In the genomic region with DNA sequence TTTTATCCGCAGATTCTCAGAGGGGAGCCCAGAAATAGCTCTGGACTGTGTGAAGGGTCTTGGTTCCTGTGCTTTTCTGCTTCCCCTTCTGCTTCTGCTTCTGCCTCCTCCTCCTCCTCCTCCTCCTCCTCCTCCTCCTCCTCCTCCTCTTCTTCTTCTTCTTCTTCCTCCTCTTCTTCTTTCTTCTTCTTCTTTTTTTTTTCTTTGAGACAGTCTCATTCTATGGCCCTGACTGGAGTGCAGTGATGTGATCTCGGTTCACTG, we compare ENCODE assay signal across 2 cellular contexts.
TF ChIP-seq lines count a peak whose summit lies in the region.

No MANE protein-coding gene starts in this region.

TF ChIP-seq in A549, 52 proteins besides CTCF, POLR2A, EP300 and RAD21:
- TF ChIP-seq, protein P1, sequence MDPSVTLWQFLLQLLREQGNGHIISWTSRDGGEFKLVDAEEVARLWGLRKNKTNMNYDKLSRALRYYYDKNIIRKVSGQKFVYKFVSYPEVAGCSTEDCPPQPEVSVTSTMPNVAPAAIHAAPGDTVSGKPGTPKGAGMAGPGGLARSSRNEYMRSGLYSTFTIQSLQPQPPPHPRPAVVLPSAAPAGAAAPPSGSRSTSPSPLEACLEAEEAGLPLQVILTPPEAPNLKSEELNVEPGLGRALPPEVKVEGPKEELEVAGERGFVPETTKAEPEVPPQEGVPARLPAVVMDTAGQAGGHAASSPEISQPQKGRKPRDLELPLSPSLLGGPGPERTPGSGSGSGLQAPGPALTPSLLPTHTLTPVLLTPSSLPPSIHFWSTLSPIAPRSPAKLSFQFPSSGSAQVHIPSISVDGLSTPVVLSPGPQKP (IDR thresholded peaks at IDR 0.05; ENCODE audit: low read depth, low read length) = no peak
- TF ChIP-seq HOXB5 (CRISPR knock-in tag; IDR thresholded peaks at IDR 0.05) (no peak), MAFK (IDR thresholded peaks at IDR 0.05; ENCODE audit: partially characterized antibody) (no peak), NFE2L2 (conservative IDR thresholded peaks at IDR 0.05; ENCODE audit: low read length) (no peak), HOXB13 (CRISPR knock-in tag; IDR thresholded peaks at IDR 0.05; ENCODE audit: low read depth) (no peak), CHD2 (IDR thresholded peaks at IDR 0.05; ENCODE audit: low read length, partially characterized antibody) (no peak), ZC3H11A (IDR thresholded peaks at IDR 0.05) (no peak), ZSCAN20 (CRISPR knock-in tag; IDR thresholded peaks at IDR 0.05) (no peak), CBX8 (IDR thresholded peaks at IDR 0.05) (no peak)
- TF ChIP-seq, protein P2, sequence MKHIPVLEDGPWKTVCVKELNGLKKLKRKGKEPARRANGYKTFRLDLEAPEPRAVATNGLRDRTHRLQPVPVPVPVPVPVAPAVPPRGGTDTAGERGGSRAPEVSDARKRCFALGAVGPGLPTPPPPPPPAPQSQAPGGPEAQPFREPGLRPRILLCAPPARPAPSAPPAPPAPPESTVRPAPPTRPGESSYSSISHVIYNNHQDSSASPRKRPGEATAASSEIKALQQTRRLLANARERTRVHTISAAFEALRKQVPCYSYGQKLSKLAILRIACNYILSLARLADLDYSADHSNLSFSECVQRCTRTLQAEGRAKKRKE (CRISPR knock-in tag; IDR thresholded peaks at IDR 0.05; ENCODE audit: low read depth) = no peak
- TF ChIP-seq, protein P3, sequence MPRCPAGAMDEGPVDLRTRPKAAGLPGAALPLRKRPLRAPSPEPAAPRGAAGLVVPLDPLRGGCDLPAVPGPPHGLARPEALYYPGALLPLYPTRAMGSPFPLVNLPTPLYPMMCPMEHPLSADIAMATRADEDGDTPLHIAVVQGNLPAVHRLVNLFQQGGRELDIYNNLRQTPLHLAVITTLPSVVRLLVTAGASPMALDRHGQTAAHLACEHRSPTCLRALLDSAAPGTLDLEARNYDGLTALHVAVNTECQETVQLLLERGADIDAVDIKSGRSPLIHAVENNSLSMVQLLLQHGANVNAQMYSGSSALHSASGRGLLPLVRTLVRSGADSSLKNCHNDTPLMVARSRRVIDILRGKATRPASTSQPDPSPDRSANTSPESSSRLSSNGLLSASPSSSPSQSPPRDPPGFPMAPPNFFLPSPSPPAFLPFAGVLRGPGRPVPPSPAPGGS (IDR thresholded peaks at IDR 0.05) = no peak
- TF ChIP-seq, protein P4, sequence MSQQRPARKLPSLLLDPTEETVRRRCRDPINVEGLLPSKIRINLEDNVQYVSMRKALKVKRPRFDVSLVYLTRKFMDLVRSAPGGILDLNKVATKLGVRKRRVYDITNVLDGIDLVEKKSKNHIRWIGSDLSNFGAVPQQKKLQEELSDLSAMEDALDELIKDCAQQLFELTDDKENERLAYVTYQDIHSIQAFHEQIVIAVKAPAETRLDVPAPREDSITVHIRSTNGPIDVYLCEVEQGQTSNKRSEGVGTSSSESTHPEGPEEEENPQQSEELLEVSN (IDR thresholded peaks at IDR 0.05; ENCODE audit: borderline replicate concordance, low read depth) = no peak

TF ChIP-seq in K562, 482 proteins besides CTCF, POLR2A, EP300 and RAD21:
- no peak for TF ChIP-seq FOS (IDR thresholded peaks at IDR 0.05; ENCODE audit: extremely low read depth, insufficient read length)
- TF ChIP-seq POLR2G (IDR thresholded peaks at IDR 0.05; ENCODE audit: low read depth, low read length) = no peak
- no peak for TF ChIP-seq PRMT5 (CRISPR knock-in tag; IDR thresholded peaks at IDR 0.05)
- TF ChIP-seq ZNF263 (CRISPR knock-in tag; IDR thresholded peaks at IDR 0.05; ENCODE audit: borderline replicate concordance) = peak; percentile 71; the same call in 1 of the 2 replicates
- TF ChIP-seq NR4A1 (CRISPR knock-in tag; IDR thresholded peaks at IDR 0.05) = no peak
- no peak for TF ChIP-seq NR4A1 (tag; IDR thresholded peaks at IDR 0.05)
- TF ChIP-seq ZZZ3 (IDR thresholded peaks at IDR 0.05) = no peak
- TF ChIP-seq ZNF121 (CRISPR knock-in tag; conservative IDR thresholded peaks at IDR 0.05) = no peak
